Comparison of ENCODE assay signal across 8 cellular contexts in genomic region chr6:138455746-138456392, GRCh38. TPM values are rescaled to one million over a fixed set of nuclear protein-coding genes. Genes with fewer than 3 reads are reported as not detected.
A peak's percentile ranks its signal among the peaks of the same experiment; 100 is the strongest.
DNase-seq lines count a peak whose midpoint lies in the region; ATAC-seq and TF ChIP-seq lines count a peak whose summit lies in the region.

No MANE protein-coding gene starts in this region.

- H2AFZ ChIP-seq in osteoblast (ENCODE audit: low read length), result no peak overlapping the region

- H3K27ac Mint-ChIP-seq in IgD-negative memory B cell (peak overlapping the region in 1 of 3 donors; percentile 25), endothelial cell (ENCODE audit: unreplicated experiment) (no peak overlapping the region)

- in situ Hi-C loops in GM13976 (cut with MboI; ENCODE audit: low sequenced_read_pairs, unreplicated experiment), result no loop called here

- peaks cover 15% of the 10 kb centered on the region for H3K4me1 ChIP-seq in osteoblast (ENCODE audit: insufficient read depth, low read length)

- TF ChIP-seq CTCF in GM13976 (IDR thresholded peaks at IDR 0.05; ENCODE audit: borderline replicate concordance, control extremely low read depth, extremely low read depth, insufficient read depth, missing control alignments) (no peak), osteoblast (IDR thresholded peaks at IDR 0.05; ENCODE audit: extremely low read depth, low read depth, low read length) (no peak), endothelial cell (IDR thresholded peaks at IDR 0.05; ENCODE audit: unreplicated experiment) (no peak)

- peak overlapping the region in 3 of 4 donors; percentile 38 to 90 (median 79) for H3K4me3 Mint-ChIP-seq in IgD-negative memory B cell
- no peak overlapping the region for H3K4me3 Mint-ChIP-seq in endothelial cell (ENCODE audit: unreplicated experiment)

- H3K79me2 ChIP-seq in osteoblast (ENCODE audit: insufficient read depth, low read length), result no peaks in the 10 kb centered on the region

- peaks cover 9 to 19% (median 17%) of the 10 kb centered on the region in 3 donors for H3K4me1 Mint-ChIP-seq in IgD-negative memory B cell
- H3K4me1 Mint-ChIP-seq in endothelial cell (ENCODE audit: unreplicated experiment), result peaks cover 7% of the 10 kb centered on the region

- ATAC-seq in GM21576 (IDR thresholded peaks at IDR 0.05; ENCODE audit: unreplicated experiment), result peak; percentile 92

- H3K27me3 ChIP-seq in osteoblast (ENCODE audit: insufficient read depth, low read length), result no peaks in the 10 kb centered on the region

- peak; percentile 50 for DNase-seq in GM13976 (ENCODE audit: low spot score)
- peak; percentile 55 for DNase-seq in amniotic epithelial cell (ENCODE audit: low read depth)
- no peak for DNase-seq in osteoblast (ENCODE audit: insufficient read length, low spot score, missing footprints)
- DNase-seq in endothelial cell (ENCODE audit: low spot score), result no peak
- DNase-seq in hippocampal formation (lab: John Stamatoyannopoulos, UW), result no peak
- DNase-seq in UCSD-AML1 (lab: John Stamatoyannopoulos, UW; ENCODE audit: unreplicated experiment), result no peak

- no peaks in the 10 kb centered on the region for H3K36me3 ChIP-seq in osteoblast (ENCODE audit: insufficient read depth, low read length)

- H4K20me1 ChIP-seq in osteoblast (ENCODE audit: insufficient read depth, low read length), result no peaks in the 10 kb centered on the region

- H3K36me3 Mint-ChIP-seq in IgD-negative memory B cell, result peaks cover 1% of the 10 kb centered on the region
- H3K36me3 Mint-ChIP-seq in endothelial cell (ENCODE audit: low read depth, unreplicated experiment), result peaks cover 20% of the 10 kb centered on the region

- no peak overlapping the region for H3K4me3 ChIP-seq in osteoblast (ENCODE audit: insufficient read depth, low read length)

- H3K4me2 ChIP-seq in osteoblast (ENCODE audit: insufficient read depth, low read length), result peak overlapping the region; percentile 1

- no peaks in the 10 kb centered on the region for H3K9me3 Mint-ChIP-seq in IgD-negative memory B cell
- H3K9me3 Mint-ChIP-seq in endothelial cell (ENCODE audit: unreplicated experiment), result no peaks in the 10 kb centered on the region

- H3K27ac ChIP-seq in osteoblast (ENCODE audit: low read depth, low read length), result no peak overlapping the region

- no peaks in the 10 kb centered on the region for H3K9me3 ChIP-seq in osteoblast (ENCODE audit: low read depth, low read length)

- H3K27me3 Mint-ChIP-seq in IgD-negative memory B cell, result peaks cover 6% of the 10 kb centered on the region
- peaks cover 4% of the 10 kb centered on the region for H3K27me3 Mint-ChIP-seq in endothelial cell (ENCODE audit: unreplicated experiment)

RNA-seq across cellular contexts. Expression of gene NHSL1, which starts 43.4 kb away (rescaled TPM):
- not detected for polyA plus RNA-seq in IgD-negative memory B cell
- 6.2 and 6.9 TPM in 2 replicates for total RNA-seq in osteoblast
- total RNA-seq in endothelial cell (ENCODE audit: unreplicated experiment), result 72.3 TPM

RNA-seq across cellular contexts. Expression of gene HEBP2, which starts 51.8 kb away (rescaled TPM):
- polyA plus RNA-seq in IgD-negative memory B cell, result 58.8 TPM
- total RNA-seq in osteoblast, result 35.1 and 35.8 TPM in 2 replicates
- 30.1 TPM for total RNA-seq in endothelial cell (ENCODE audit: unreplicated experiment)

Comparison
In these comparisons a context has a peak if more than half of its experiments do, and no peak if none do; other contexts are left out.
1. DNase-seq: peak in GM13976 (single experiment) and amniotic epithelial cell (single experiment); none in osteoblast (single experiment), endothelial cell (single experiment), hippocampal formation (0 of 2) and UCSD-AML1 (single experiment).